Comparison of ENCODE assay signal across 1 cellular context in genomic region chr2:112819081-112819480, GRCh38.
TF ChIP-seq lines count a peak whose summit lies in the region.

No MANE protein-coding gene starts in this region.

TF ChIP-seq in IMR-90, 13 proteins besides CTCF, POLR2A, EP300 and RAD21:
- TF ChIP-seq SMC3 (IDR thresholded peaks at IDR 0.05; ENCODE audit: low read depth, low read length), result no peak
- no peak for TF ChIP-seq MXI1 (IDR thresholded peaks at IDR 0.05; ENCODE audit: borderline replicate concordance, low read depth, low read length)
- no peak for TF ChIP-seq BHLHE40 (IDR thresholded peaks at IDR 0.05; ENCODE audit: low read depth, low read length)
- TF ChIP-seq ELK1 (IDR thresholded peaks at IDR 0.05; ENCODE audit: borderline replicate concordance, low read depth, low read length), result no peak
- TF ChIP-seq CHD1 (IDR thresholded peaks at IDR 0.05; ENCODE audit: low read depth, low read length), result no peak
TF ChIP-seq in IMR-90: peak in this region for 0.
